In the genomic region with DNA sequence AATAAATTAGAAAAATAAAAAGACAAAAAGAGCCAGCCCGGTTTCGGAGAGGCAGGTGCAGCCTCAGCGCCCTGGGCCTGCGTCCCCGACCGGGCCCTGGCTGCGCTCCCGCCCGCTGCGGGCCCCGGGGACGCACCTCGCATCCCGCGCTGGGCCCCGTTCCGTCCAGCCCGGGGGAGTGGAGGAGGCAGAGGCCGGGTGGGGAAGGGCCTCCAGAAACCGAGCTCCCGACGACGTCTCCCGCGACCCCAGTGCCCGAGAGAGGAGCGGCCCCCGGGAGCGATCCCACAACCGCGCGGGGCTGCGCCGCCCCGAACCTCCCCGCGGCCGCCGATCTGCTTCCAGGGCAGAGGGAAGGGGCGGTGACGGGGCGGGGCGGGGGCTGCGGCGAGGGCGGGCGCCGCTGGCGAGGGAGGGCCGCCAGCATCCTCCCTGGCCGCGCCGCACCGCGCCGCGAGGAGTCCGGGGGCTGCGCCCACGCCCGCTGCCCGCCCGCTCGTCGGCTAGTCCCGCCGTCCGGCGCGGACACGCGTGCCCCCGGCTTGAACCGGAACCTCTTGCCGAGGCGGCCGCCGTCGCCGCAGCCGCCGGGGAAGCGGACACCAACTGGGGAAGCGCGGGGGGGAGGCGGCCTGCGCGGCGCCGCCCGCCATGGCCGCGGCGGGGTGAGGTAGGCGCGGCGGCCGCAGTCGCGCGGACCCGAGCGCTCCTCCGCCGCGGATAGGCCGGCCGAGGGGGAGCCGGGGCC, we compare ENCODE assay signal across 1 cellular context.
TF ChIP-seq lines count a peak whose summit lies in the region.

A gene (plus strand): TSS at position 426 of the 748 bp plus-strand sequence. CDS start 545 bp downstream, outside the sequence.

TF ChIP-seq in K562, 482 proteins besides CTCF, POLR2A, EP300 and RAD21 (continued from another document and continues in another):
- TF ChIP-seq DMBX1 (CRISPR knock-in tag; IDR thresholded peaks at IDR 0.05; ENCODE audit: borderline replicate concordance), result no peak
- no peak for TF ChIP-seq RFX7 (CRISPR knock-in tag; IDR thresholded peaks at IDR 0.05)
- peak; percentile 94 for TF ChIP-seq NR2C1 (IDR thresholded peaks at IDR 0.05)
- peak; percentile 94 for TF ChIP-seq NR2C1 (tag; IDR thresholded peaks at IDR 0.05)
- TF ChIP-seq ESRRB (CRISPR knock-in tag; IDR thresholded peaks at IDR 0.05; ENCODE audit: borderline replicate concordance), result no peak
- TF ChIP-seq, protein P1, sequence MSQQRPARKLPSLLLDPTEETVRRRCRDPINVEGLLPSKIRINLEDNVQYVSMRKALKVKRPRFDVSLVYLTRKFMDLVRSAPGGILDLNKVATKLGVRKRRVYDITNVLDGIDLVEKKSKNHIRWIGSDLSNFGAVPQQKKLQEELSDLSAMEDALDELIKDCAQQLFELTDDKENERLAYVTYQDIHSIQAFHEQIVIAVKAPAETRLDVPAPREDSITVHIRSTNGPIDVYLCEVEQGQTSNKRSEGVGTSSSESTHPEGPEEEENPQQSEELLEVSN (IDR thresholded peaks at IDR 0.05; ENCODE audit: borderline replicate concordance in 1 of 2, extremely low read depth in 1 of 2, insufficient read depth in 1 of 2, insufficient read length in 1 of 2, low read depth in 1 of 2, low read length in 1 of 2, poor library complexity in 1 of 2, severe bottlenecking in 1 of 2), result peak; percentile 48 to 69
- peak; percentile 52; the same call in 1 of the 2 replicates for TF ChIP-seq CREM (IDR thresholded peaks at IDR 0.05; ENCODE audit: low read depth)
- TF ChIP-seq HNRNPL (IDR thresholded peaks at IDR 0.05; ENCODE audit: low read depth, low read length), result no peak
- TF ChIP-seq, protein P2, sequence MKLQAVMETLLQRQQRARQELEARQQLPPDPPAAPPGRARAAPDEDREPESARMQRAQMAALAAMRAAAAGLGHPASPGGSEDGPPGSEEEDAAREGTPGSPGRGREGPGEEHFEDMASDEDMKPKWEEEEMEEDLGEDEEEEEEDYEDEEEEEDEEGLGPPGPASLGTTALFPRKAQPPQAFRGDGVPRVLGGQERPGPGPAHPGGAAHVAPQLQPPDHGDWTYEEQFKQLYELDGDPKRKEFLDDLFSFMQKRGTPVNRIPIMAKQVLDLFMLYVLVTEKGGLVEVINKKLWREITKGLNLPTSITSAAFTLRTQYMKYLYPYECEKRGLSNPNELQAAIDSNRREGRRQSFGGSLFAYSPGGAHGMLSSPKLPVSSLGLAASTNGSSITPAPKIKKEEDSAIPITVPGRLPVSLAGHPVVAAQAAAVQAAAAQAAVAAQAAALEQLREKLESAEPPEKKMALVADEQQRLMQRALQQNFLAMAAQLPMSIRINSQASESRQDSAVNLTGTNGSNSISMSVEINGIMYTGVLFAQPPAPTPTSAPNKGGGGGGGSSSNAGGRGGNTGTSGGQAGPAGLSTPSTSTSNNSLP (IDR thresholded peaks at IDR 0.05; ENCODE audit: borderline replicate concordance, low read depth, low read length), result no peak
- TF ChIP-seq TFAM (CRISPR knock-in tag; conservative IDR thresholded peaks at IDR 0.05), result no peak
- peak; percentile 42 for TF ChIP-seq SIN3B (IDR thresholded peaks at IDR 0.05; ENCODE audit: low read depth)
- TF ChIP-seq HMG20B (CRISPR knock-in tag; IDR thresholded peaks at IDR 0.05), result no peak
- TF ChIP-seq, protein P3, sequence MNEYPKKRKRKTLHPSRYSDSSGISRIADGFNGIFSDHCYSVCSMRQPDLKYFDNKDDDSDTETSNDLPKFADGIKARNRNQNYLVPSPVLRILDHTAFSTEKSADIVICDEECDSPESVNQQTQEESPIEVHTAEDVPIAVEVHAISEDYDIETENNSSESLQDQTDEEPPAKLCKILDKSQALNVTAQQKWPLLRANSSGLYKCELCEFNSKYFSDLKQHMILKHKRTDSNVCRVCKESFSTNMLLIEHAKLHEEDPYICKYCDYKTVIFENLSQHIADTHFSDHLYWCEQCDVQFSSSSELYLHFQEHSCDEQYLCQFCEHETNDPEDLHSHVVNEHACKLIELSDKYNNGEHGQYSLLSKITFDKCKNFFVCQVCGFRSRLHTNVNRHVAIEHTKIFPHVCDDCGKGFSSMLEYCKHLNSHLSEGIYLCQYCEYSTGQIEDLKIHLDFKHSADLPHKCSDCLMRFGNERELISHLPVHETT (CRISPR knock-in tag; conservative IDR thresholded peaks at IDR 0.05 in 1 of 2, IDR thresholded peaks at IDR 0.05 in 1 of 2), result peak in 1 of 2 experiments; percentile 100; a peak in 2 of 4 replicates
- no peak for TF ChIP-seq NFRKB (IDR thresholded peaks at IDR 0.05; ENCODE audit: low read depth)
- no peak; the same call in 1 of the 2 replicates for TF ChIP-seq FOSL1 (tag; conservative IDR thresholded peaks at IDR 0.05)
- no peak for TF ChIP-seq NR1H2 (CRISPR knock-in tag; IDR thresholded peaks at IDR 0.05)
- no peak for TF ChIP-seq ILF3 (IDR thresholded peaks at IDR 0.05; ENCODE audit: borderline replicate concordance)
- TF ChIP-seq, protein P4, sequence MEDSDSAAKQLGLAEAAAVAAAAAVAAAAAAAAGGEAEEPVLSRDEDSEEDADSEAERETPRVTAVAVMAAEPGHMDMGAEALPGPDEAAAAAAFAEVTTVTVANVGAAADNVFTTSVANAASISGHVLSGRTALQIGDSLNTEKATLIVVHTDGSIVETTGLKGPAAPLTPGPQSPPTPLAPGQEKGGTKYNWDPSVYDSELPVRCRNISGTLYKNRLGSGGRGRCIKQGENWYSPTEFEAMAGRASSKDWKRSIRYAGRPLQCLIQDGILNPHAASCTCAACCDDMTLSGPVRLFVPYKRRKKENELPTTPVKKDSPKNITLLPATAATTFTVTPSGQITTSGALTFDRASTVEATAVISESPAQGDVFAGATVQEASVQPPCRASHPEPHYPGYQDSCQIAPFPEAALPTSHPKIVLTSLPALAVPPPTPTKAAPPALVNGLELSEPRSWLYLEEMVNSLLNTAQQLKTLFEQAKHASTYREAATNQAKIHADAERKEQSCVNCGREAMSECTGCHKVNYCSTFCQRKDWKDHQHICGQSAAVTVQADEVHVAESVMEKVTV (CRISPR knock-in tag; IDR thresholded peaks at IDR 0.05), result no peak
- TF ChIP-seq, protein P5, sequence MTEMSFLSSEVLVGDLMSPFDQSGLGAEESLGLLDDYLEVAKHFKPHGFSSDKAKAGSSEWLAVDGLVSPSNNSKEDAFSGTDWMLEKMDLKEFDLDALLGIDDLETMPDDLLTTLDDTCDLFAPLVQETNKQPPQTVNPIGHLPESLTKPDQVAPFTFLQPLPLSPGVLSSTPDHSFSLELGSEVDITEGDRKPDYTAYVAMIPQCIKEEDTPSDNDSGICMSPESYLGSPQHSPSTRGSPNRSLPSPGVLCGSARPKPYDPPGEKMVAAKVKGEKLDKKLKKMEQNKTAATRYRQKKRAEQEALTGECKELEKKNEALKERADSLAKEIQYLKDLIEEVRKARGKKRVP (CRISPR knock-in tag; IDR thresholded peaks at IDR 0.05), result no peak
- no peak for TF ChIP-seq ZNF57 (CRISPR knock-in tag; IDR thresholded peaks at IDR 0.05)
- no peak for TF ChIP-seq TAF15 (IDR thresholded peaks at IDR 0.05; ENCODE audit: low read depth, low read length)
- no peak for TF ChIP-seq GTF2A2 (tag; IDR thresholded peaks at IDR 0.05)
- no peak for TF ChIP-seq ZC3H11A (IDR thresholded peaks at IDR 0.05; ENCODE audit: low read depth, low read length)
- TF ChIP-seq, protein P6, sequence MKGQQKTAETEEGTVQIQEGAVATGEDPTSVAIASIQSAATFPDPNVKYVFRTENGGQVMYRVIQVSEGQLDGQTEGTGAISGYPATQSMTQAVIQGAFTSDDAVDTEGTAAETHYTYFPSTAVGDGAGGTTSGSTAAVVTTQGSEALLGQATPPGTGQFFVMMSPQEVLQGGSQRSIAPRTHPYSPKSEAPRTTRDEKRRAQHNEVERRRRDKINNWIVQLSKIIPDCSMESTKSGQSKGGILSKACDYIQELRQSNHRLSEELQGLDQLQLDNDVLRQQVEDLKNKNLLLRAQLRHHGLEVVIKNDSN (CRISPR knock-in tag; IDR thresholded peaks at IDR 0.05), result no peak
- TF ChIP-seq ELF2 (CRISPR knock-in tag; IDR thresholded peaks at IDR 0.05), result no peak
- TF ChIP-seq ZNF253 (CRISPR knock-in tag; conservative IDR thresholded peaks at IDR 0.05), result no peak
- no peak for TF ChIP-seq JUNB (CRISPR knock-in tag; conservative IDR thresholded peaks at IDR 0.05)
- no peak for TF ChIP-seq ZNF165 (CRISPR knock-in tag; IDR thresholded peaks at IDR 0.05; ENCODE audit: borderline replicate concordance)
- no peak for TF ChIP-seq ZNF311 (CRISPR knock-in tag; IDR thresholded peaks at IDR 0.05)
- TF ChIP-seq KAT2B (IDR thresholded peaks at IDR 0.05; ENCODE audit: low read depth, low read length), result no peak
- TF ChIP-seq ESRRA (IDR thresholded peaks at IDR 0.05; ENCODE audit: borderline replicate concordance, low read depth), result no peak; the same call in 1 of the 2 replicates
- TF ChIP-seq HDAC6 (IDR thresholded peaks at IDR 0.05; ENCODE audit: low read depth, low read length), result no peak
- TF ChIP-seq, protein P7, sequence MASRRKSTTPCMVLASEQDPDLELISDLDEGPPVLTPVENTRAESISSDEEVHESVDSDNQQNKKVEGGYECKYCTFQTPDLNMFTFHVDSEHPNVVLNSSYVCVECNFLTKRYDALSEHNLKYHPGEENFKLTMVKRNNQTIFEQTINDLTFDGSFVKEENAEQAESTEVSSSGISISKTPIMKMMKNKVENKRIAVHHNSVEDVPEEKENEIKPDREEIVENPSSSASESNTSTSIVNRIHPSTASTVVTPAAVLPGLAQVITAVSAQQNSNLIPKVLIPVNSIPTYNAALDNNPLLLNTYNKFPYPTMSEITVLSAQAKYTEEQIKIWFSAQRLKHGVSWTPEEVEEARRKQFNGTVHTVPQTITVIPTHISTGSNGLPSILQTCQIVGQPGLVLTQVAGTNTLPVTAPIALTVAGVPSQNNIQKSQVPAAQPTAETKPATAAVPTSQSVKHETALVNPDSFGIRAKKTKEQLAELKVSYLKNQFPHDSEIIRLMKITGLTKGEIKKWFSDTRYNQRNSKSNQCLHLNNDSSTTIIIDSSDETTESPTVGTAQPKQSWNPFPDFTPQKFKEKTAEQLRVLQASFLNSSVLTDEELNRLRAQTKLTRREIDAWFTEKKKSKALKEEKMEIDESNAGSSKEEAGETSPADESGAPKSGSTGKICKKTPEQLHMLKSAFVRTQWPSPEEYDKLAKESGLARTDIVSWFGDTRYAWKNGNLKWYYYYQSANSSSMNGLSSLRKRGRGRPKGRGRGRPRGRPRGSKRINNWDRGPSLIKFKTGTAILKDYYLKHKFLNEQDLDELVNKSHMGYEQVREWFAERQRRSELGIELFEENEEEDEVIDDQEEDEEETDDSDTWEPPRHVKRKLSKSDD (conservative IDR thresholded peaks at IDR 0.05; ENCODE audit: low read length), result no peak
- TF ChIP-seq CHCHD3 (CRISPR knock-in tag; IDR thresholded peaks at IDR 0.05), result no peak
- 0 out of 2 replicates have a peak, but pooled peaks have one; percentile 17 for TF ChIP-seq NFIC (IDR thresholded peaks at IDR 0.05)
- peak; percentile 44 to 48; a peak in 3 of 4 replicates for TF ChIP-seq NRF1 (conservative IDR thresholded peaks at IDR 0.05 in 1 of 2, IDR thresholded peaks at IDR 0.05 in 1 of 2)
- TF ChIP-seq, protein P8, sequence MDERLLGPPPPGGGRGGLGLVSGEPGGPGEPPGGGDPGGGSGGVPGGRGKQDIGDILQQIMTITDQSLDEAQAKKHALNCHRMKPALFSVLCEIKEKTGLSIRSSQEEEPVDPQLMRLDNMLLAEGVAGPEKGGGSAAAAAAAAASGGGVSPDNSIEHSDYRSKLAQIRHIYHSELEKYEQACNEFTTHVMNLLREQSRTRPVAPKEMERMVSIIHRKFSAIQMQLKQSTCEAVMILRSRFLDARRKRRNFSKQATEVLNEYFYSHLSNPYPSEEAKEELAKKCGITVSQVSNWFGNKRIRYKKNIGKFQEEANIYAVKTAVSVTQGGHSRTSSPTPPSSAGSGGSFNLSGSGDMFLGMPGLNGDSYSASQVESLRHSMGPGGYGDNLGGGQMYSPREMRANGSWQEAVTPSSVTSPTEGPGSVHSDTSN (CRISPR knock-in tag; IDR thresholded peaks at IDR 0.05; ENCODE audit: low read depth), result no peak
- TF ChIP-seq, protein P8 (tag; conservative IDR thresholded peaks at IDR 0.05; ENCODE audit: low read depth), result no peak
- TF ChIP-seq, protein P9, sequence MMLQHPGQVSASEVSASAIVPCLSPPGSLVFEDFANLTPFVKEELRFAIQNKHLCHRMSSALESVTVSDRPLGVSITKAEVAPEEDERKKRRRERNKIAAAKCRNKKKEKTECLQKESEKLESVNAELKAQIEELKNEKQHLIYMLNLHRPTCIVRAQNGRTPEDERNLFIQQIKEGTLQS (IDR thresholded peaks at IDR 0.05), result no peak
- TF ChIP-seq, protein P9 (CRISPR knock-in tag; conservative IDR thresholded peaks at IDR 0.05), result no peak
- peak; percentile 86 for TF ChIP-seq SMAD4 (CRISPR knock-in tag; conservative IDR thresholded peaks at IDR 0.05)
- TF ChIP-seq, protein P10, sequence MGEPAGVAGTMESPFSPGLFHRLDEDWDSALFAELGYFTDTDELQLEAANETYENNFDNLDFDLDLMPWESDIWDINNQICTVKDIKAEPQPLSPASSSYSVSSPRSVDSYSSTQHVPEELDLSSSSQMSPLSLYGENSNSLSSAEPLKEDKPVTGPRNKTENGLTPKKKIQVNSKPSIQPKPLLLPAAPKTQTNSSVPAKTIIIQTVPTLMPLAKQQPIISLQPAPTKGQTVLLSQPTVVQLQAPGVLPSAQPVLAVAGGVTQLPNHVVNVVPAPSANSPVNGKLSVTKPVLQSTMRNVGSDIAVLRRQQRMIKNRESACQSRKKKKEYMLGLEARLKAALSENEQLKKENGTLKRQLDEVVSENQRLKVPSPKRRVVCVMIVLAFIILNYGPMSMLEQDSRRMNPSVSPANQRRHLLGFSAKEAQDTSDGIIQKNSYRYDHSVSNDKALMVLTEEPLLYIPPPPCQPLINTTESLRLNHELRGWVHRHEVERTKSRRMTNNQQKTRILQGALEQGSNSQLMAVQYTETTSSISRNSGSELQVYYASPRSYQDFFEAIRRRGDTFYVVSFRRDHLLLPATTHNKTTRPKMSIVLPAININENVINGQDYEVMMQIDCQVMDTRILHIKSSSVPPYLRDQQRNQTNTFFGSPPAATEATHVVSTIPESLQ (CRISPR knock-in tag; IDR thresholded peaks at IDR 0.05), result 0 out of 2 replicates have a peak, but pooled peaks have one; percentile 19
